In genomic region chr10:8054243-8054497, GRCh38 we compare ENCODE assay signal across 8 cellular contexts. TPM values are rescaled to one million over a fixed set of nuclear protein-coding genes. Genes with fewer than 3 reads are reported as not detected.
DNase-seq lines count a peak whose midpoint lies in the region; ATAC-seq and TF ChIP-seq lines count a peak whose summit lies in the region.

No MANE protein-coding gene starts in this region.

- WGBS in H9 (ENCODE audit: extremely low coverage, insufficient read length, low lambda C conversion rate), result no CpG with 5 or more reads among the region's 25 CpGs
- WGBS in heart left ventricle, 4 donors, result 0 to 1% (median 1%) methylated on average over 3 to 25 of the region's 25 CpGs

- no peak overlapping the region for H2BK120ac ChIP-seq in H9 (ENCODE audit: low read depth, low read length, poor library complexity, severe bottlenecking)

- H2BK12ac ChIP-seq in H9 (ENCODE audit: insufficient read length, low read depth, low read length), result no peak overlapping the region

- ATAC-seq in heart left ventricle, result peak in 2 of 4 donors; percentile 3 to 27
- no peak for ATAC-seq in stimulated activated naive B cell treated with anti-CD40 and anti-IgM and Interleukin-4, amounts not matched to agents 10 μg/mL and 1 μg/mL and 100 μg/mL, for 72 hours (replicated peaks)

- no peak overlapping the region for H2AK5ac ChIP-seq in H9 (ENCODE audit: insufficient read length, low read length)

- no peak overlapping the region for H3K18ac ChIP-seq in H9 (ENCODE audit: insufficient read length, low read depth, low read length)

- H2AFZ ChIP-seq in H9 (ENCODE audit: low read length), result no peak overlapping the region

- no peak overlapping the region for H2BK5ac ChIP-seq in H9 (ENCODE audit: insufficient read length, low read length)

- no peak for TF ChIP-seq POLR2A in heart left ventricle (IDR thresholded peaks at IDR 0.05)

- no peaks in the 10 kb centered on the region for H3K79me2 ChIP-seq in H9 (ENCODE audit: insufficient read depth, low read length)

- H4K20me1 ChIP-seq in H9 (ENCODE audit: control insufficient read depth, insufficient read depth, insufficient read length), result no peaks in the 10 kb centered on the region

- H3K23me2 ChIP-seq in H9 (ENCODE audit: insufficient read length, low read depth, low read length, poor library complexity, severe bottlenecking), result peaks cover 44% of the 10 kb centered on the region

- H3K9me3 ChIP-seq in H9 (ENCODE audit: control insufficient read depth, low read depth, low read length), result no peaks in the 10 kb centered on the region
- H3K9me3 ChIP-seq in heart left ventricle, result no peaks in the 10 kb centered on the region
- peaks cover 4% of the 10 kb centered on the region for H3K9me3 ChIP-seq in WERI-Rb-1 (ENCODE audit: severe bottlenecking)

- no peak overlapping the region for H3K23ac ChIP-seq in H9 (ENCODE audit: insufficient read length, low read depth, low read length)

- H3K4me1 ChIP-seq in H9 (ENCODE audit: insufficient read depth, low read length), result peaks cover 10% of the 10 kb centered on the region; the same call in 1 of the 2 replicates
- peaks cover 4 to 74% (median 45%) of the 10 kb centered on the region in 12 donors for H3K4me1 ChIP-seq in heart left ventricle

- in situ Hi-C loops in SK-MEL-5 (cut with HindIII; ENCODE audit: low pct_unique_long_range_greater_than_20kb, low sequenced_read_pairs), result no loop called here

- H4K5ac ChIP-seq in H9 (ENCODE audit: insufficient read length, low read depth, low read length), result no peak overlapping the region

- H3K27ac Mint-ChIP-seq in H9, result no peak overlapping the region
- peak overlapping the region; percentile 88 for H3K27ac Mint-ChIP-seq in stimulated activated naive B cell treated with anti-CD40 and anti-IgM and Interleukin-4, amounts not matched to agents 10 μg/mL and 1 μg/mL and 100 μg/mL, for 72 hours

- H3T11ph ChIP-seq in H9 (ENCODE audit: low read length), result no peak overlapping the region

- peak overlapping the region; percentile 58 to 84 for H3K4me3 Mint-ChIP-seq in H9
- H3K4me3 Mint-ChIP-seq in stimulated activated naive B cell treated with anti-CD40 and anti-IgM and Interleukin-4, amounts not matched to agents 10 μg/mL and 1 μg/mL and 100 μg/mL, for 72 hours, result peak overlapping the region; percentile 80 to 82

- H3K4me3 ChIP-seq in heart left ventricle, result peak overlapping the region; percentile 43 to 75 (median 59)
- H3K4me3 ChIP-seq in WERI-Rb-1 (ENCODE audit: low read depth, low read length), result no peak overlapping the region

- H3K27ac ChIP-seq in H9 (ENCODE audit: insufficient read length, low read depth, low read length), result no peak overlapping the region
- H3K27ac ChIP-seq in heart left ventricle, result peak overlapping the region in 11 of 12 donors; percentile 17 to 86 (median 67)
- no peak overlapping the region for H3K27ac ChIP-seq in WERI-Rb-1

- DNase-seq in ELR (ENCODE audit: low read depth) (peak; percentile 45), H9 (no peak), SK-MEL-5 (ENCODE audit: low read depth, low spot score) (peak; percentile 12), heart left ventricle (no peak), WERI-Rb-1 (no peak), NCI-H2196 (lab: John Stamatoyannopoulos, UW; ENCODE audit: unreplicated experiment) (no peak), epidermal melanocyte (ENCODE audit: insufficient read length, low spot score) (no peak)
- no peak for DNase-seq in stimulated activated naive B cell treated with anti-CD40 and anti-IgM and Interleukin-4, amounts not matched to agents 10 μg/mL and 1 μg/mL and 100 μg/mL, for 72 hours

- no peak overlapping the region for H4K8ac ChIP-seq in H9 (replicated peaks; ENCODE audit: insufficient read length, low read depth, low read length)

- peaks cover 42 to 57% of the 10 kb centered on the region in 2 experiments for H3K4me1 Mint-ChIP-seq in H9
- H3K4me1 Mint-ChIP-seq in stimulated activated naive B cell treated with anti-CD40 and anti-IgM and Interleukin-4, amounts not matched to agents 10 μg/mL and 1 μg/mL and 100 μg/mL, for 72 hours, result peaks cover 37 to 73% of the 10 kb centered on the region in 2 donors

- H3K4me2 ChIP-seq in H9 (ENCODE audit: insufficient read depth, insufficient read length, low read length), result peak overlapping the region; percentile 74

- H2BK20ac ChIP-seq in H9 (ENCODE audit: low read depth, low read length, poor library complexity, severe bottlenecking), result no peak overlapping the region

- H3K36me3 Mint-ChIP-seq in H9 (ENCODE audit: insufficient read depth in 1 of 3, low read depth in 3 of 3), result no peaks in the 10 kb centered on the region
- H3K36me3 Mint-ChIP-seq in stimulated activated naive B cell treated with anti-CD40 and anti-IgM and Interleukin-4, amounts not matched to agents 10 μg/mL and 1 μg/mL and 100 μg/mL, for 72 hours, result peaks cover 3 to 4% of the 10 kb centered on the region in 2 donors

- no peak overlapping the region for H3K14ac ChIP-seq in H9 (ENCODE audit: insufficient read depth, low read length)

- H4K91ac ChIP-seq in H9 (ENCODE audit: insufficient read length, low read depth, low read length), result no peak overlapping the region

- H3K79me1 ChIP-seq in H9 (ENCODE audit: insufficient read depth, low read depth, low read length, poor library complexity, severe bottlenecking), result no peaks in the 10 kb centered on the region

- H3K4ac ChIP-seq in H9 (ENCODE audit: low read depth, low read length), result no peak overlapping the region

- TF ChIP-seq CTCF in H9 (conservative IDR thresholded peaks at IDR 0.05) (no peak), heart left ventricle (IDR thresholded peaks at IDR 0.05) (no peak), WERI-Rb-1 (IDR thresholded peaks at IDR 0.05; ENCODE audit: low read depth, low read length) (no peak)

- no peaks in the 10 kb centered on the region; a peak in 1 of 5 replicates for H3K9me3 Mint-ChIP-seq in H9
- H3K9me3 Mint-ChIP-seq in stimulated activated naive B cell treated with anti-CD40 and anti-IgM and Interleukin-4, amounts not matched to agents 10 μg/mL and 1 μg/mL and 100 μg/mL, for 72 hours, result no peaks in the 10 kb centered on the region

- H3K36me3 ChIP-seq in heart left ventricle, result no peaks in the 10 kb centered on the region
- no peaks in the 10 kb centered on the region for H3K36me3 ChIP-seq in WERI-Rb-1

- intact Hi-C loops in heart left ventricle (cut with DNase I), result loop anchor here in 6 of 10 donors (5.0 to 10.0 kb wide), 6 partner anchors 221 to 421 kb away; no protein-coding TSS in a partner anchor

- H3K27me3 ChIP-seq in H9 (ENCODE audit: insufficient read depth, low read length) (peaks cover 85% of the 10 kb centered on the region), heart left ventricle (peaks cover 36 to 96% (median 88%) of the 10 kb centered on the region in 9 donors), WERI-Rb-1 (ENCODE audit: insufficient read depth, low read depth, severe bottlenecking) (peaks cover 60% of the 10 kb centered on the region)

- no peak overlapping the region for H3K9ac ChIP-seq in H9 (ENCODE audit: extremely low read depth, insufficient read length, low read length)

- H2BK15ac ChIP-seq in H9 (ENCODE audit: low read depth, low read length), result no peak overlapping the region

- no peak overlapping the region for H3K56ac ChIP-seq in H9 (ENCODE audit: insufficient read length, low read depth, low read length)

- peaks cover 92% of the 10 kb centered on the region for H3K27me3 Mint-ChIP-seq in H9 (ENCODE audit: low read depth)
- peaks cover 56 to 94% of the 10 kb centered on the region in 2 donors for H3K27me3 Mint-ChIP-seq in stimulated activated naive B cell treated with anti-CD40 and anti-IgM and Interleukin-4, amounts not matched to agents 10 μg/mL and 1 μg/mL and 100 μg/mL, for 72 hours

RNA-seq across cellular contexts. Expression of gene GATA3, which starts 0.3 kb away (rescaled TPM):
- total RNA-seq in H9 (2021) (0.31 TPM in 2 replicates), heart left ventricle (1 to 10 TPM in 7 of 9 donors, under 1 TPM in 2; 0.71 to 3.4 (median 1.4) TPM)
- not detected in 2 replicates for total RNA-seq in SK-MEL-5 (2014; rRNA removed; shearing (Covaris generic))
- 1.1 and 2.4 TPM in 2 replicates for polyA plus RNA-seq in SK-MEL-5 (2015; cell fraction: cytosol; rRNA removed)
- 0.08 and 0.12 TPM in 2 replicates for polyA plus RNA-seq in SK-MEL-5 (2015; cell fraction: nucleus; rRNA removed)
- 1 to 10 TPM; 1.0 to 1.1 TPM for polyA plus RNA-seq in heart left ventricle

Comparison
In these comparisons a context has a peak if more than half of its experiments do, and no peak if none do; other contexts are left out.
1. DNase-seq: peak in ELR (single experiment) and SK-MEL-5 (single experiment); none in H9 (single experiment), heart left ventricle (0 of 5), stimulated activated naive B cell treated with anti-CD40 and anti-IgM and Interleukin-4, amounts not matched to agents 10 μg/mL and 1 μg/mL and 100 μg/mL, for 72 hours (single experiment), WERI-Rb-1 (single experiment), NCI-H2196 (single experiment) and epidermal melanocyte (single experiment).
2. H3K27ac ChIP-seq: peak in heart left ventricle (11 of 12); none in H9 (single experiment) and WERI-Rb-1 (single experiment).